In genomic region chr5:173638631-173639030, GRCh38 we compare ENCODE assay signal across 1 cellular context.
TF ChIP-seq lines count a peak whose summit lies in the region.

No MANE protein-coding gene starts in this region.

TF ChIP-seq in H1, 55 proteins besides CTCF, POLR2A, EP300 and RAD21:
- TF ChIP-seq TCF12 (IDR thresholded peaks at IDR 0.05; ENCODE audit: low read depth, low read length) (no peak), PHF8 (conservative IDR thresholded peaks at IDR 0.05; ENCODE audit: low read depth, low read length) (no peak), ATF3 (IDR thresholded peaks at IDR 0.05; ENCODE audit: insufficient read depth, low read depth, low read length) (no peak), BCL11A (IDR thresholded peaks at IDR 0.05; ENCODE audit: low read depth in 2 of 2, low read length in 2 of 2) (no peak), TAF1 (IDR thresholded peaks at IDR 0.05; ENCODE audit: low read depth, low read length) (no peak), SUZ12 (IDR thresholded peaks at IDR 0.05; ENCODE audit: low read length) (no peak), ATF2 (IDR thresholded peaks at IDR 0.05; ENCODE audit: low read length) (no peak), SP4 (IDR thresholded peaks at IDR 0.05; ENCODE audit: low read length) (no peak), KDM1A (IDR thresholded peaks at IDR 0.05; ENCODE audit: borderline replicate concordance, low read length) (no peak), SIX5 (IDR thresholded peaks at IDR 0.05; ENCODE audit: low read depth, low read length) (no peak), FOSL1 (IDR thresholded peaks at IDR 0.05; ENCODE audit: insufficient read depth, low read depth, low read length) (no peak), TBP (IDR thresholded peaks at IDR 0.05; ENCODE audit: low read depth, low read length) (no peak), CHD2 (IDR thresholded peaks at IDR 0.05; ENCODE audit: low read length) (no peak), RXRA (IDR thresholded peaks at IDR 0.05; ENCODE audit: insufficient read depth, low read depth, low read length) (no peak)
- TF ChIP-seq, protein P1, sequence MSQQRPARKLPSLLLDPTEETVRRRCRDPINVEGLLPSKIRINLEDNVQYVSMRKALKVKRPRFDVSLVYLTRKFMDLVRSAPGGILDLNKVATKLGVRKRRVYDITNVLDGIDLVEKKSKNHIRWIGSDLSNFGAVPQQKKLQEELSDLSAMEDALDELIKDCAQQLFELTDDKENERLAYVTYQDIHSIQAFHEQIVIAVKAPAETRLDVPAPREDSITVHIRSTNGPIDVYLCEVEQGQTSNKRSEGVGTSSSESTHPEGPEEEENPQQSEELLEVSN (IDR thresholded peaks at IDR 0.05) = no peak
